1 cellular context compared by ENCODE assay signal in genomic region chr16:52408197-52408845, GRCh38.
A peak's percentile ranks its signal among the peaks of the same experiment; 100 is the strongest.
TF ChIP-seq lines count a peak whose summit lies in the region.

No MANE protein-coding gene starts in this region.

TF ChIP-seq in HepG2, 621 proteins besides CTCF, POLR2A, EP300 and RAD21 (continued from another document and continues in another):
- TF ChIP-seq AHDC1 (CRISPR knock-in tag; IDR thresholded peaks at IDR 0.05; ENCODE audit: borderline replicate concordance), result peak; percentile 99
- no peak for TF ChIP-seq ZNF616 (CRISPR knock-in tag; IDR thresholded peaks at IDR 0.05; ENCODE audit: low read depth)
- no peak; the same call in 1 of the 2 replicates for TF ChIP-seq IRF9 (CRISPR knock-in tag; IDR thresholded peaks at IDR 0.05; ENCODE audit: borderline replicate concordance)
- no peak for TF ChIP-seq NFYB (CRISPR knock-in tag; IDR thresholded peaks at IDR 0.05)
- no peak for TF ChIP-seq DZIP1 (CRISPR knock-in tag; IDR thresholded peaks at IDR 0.05)
- peak; percentile 89 for TF ChIP-seq ZBTB7B (CRISPR knock-in tag; IDR thresholded peaks at IDR 0.05)
- TF ChIP-seq TP53 (CRISPR knock-in tag; conservative IDR thresholded peaks at IDR 0.05), result no peak
- TF ChIP-seq E2F2 (CRISPR knock-in tag; IDR thresholded peaks at IDR 0.05; ENCODE audit: borderline replicate concordance), result no peak
- no peak for TF ChIP-seq BATF2 (CRISPR knock-in tag; IDR thresholded peaks at IDR 0.05)
- TF ChIP-seq GMEB2 (CRISPR knock-in tag; IDR thresholded peaks at IDR 0.05; ENCODE audit: low read depth), result no peak
- TF ChIP-seq ZNF224 (CRISPR knock-in tag; IDR thresholded peaks at IDR 0.05), result no peak
- TF ChIP-seq RXRA (CRISPR knock-in tag; IDR thresholded peaks at IDR 0.05), result no peak; the same call in 1 of the 2 replicates
- TF ChIP-seq ZNF30 (CRISPR knock-in tag; IDR thresholded peaks at IDR 0.05), result no peak
- TF ChIP-seq SSRP1 (CRISPR knock-in tag; IDR thresholded peaks at IDR 0.05), result no peak
- no peak for TF ChIP-seq MED13 (CRISPR knock-in tag; IDR thresholded peaks at IDR 0.05)
- TF ChIP-seq ZNF790 (CRISPR knock-in tag; IDR thresholded peaks at IDR 0.05; ENCODE audit: borderline replicate concordance), result no peak
- peak; percentile 96 for TF ChIP-seq MED1 (CRISPR knock-in tag; IDR thresholded peaks at IDR 0.05)
- TF ChIP-seq RFX5 (IDR thresholded peaks at IDR 0.05; ENCODE audit: low read depth, low read length), result no peak
- TF ChIP-seq MEF2D (CRISPR knock-in tag; IDR thresholded peaks at IDR 0.05), result peak; percentile 55
- TF ChIP-seq ZBTB10 (CRISPR knock-in tag; IDR thresholded peaks at IDR 0.05; ENCODE audit: borderline replicate concordance), result no peak
- TF ChIP-seq ISL2 (CRISPR knock-in tag; IDR thresholded peaks at IDR 0.05), result peak; percentile 96
- no peak for TF ChIP-seq ZNF101 (CRISPR knock-in tag; IDR thresholded peaks at IDR 0.05; ENCODE audit: borderline replicate concordance, low read depth)
- TF ChIP-seq PRPF4 (IDR thresholded peaks at IDR 0.05; ENCODE audit: low read depth, low read length, poor library complexity, severe bottlenecking), result no peak
- peak; percentile 76 for TF ChIP-seq ATF2 (CRISPR knock-in tag; IDR thresholded peaks at IDR 0.05)
- no peak for TF ChIP-seq HNRNPLL (IDR thresholded peaks at IDR 0.05; ENCODE audit: low read depth, low read length, poor library complexity, severe bottlenecking)
- TF ChIP-seq ZNF567 (CRISPR knock-in tag; IDR thresholded peaks at IDR 0.05; ENCODE audit: borderline replicate concordance), result 0 out of 2 replicates have a peak, but pooled peaks have one; percentile 31
- TF ChIP-seq MXD1 (CRISPR knock-in tag; IDR thresholded peaks at IDR 0.05), result no peak
- peak; percentile 71; the same call in 1 of the 2 replicates for TF ChIP-seq HBP1 (CRISPR knock-in tag; IDR thresholded peaks at IDR 0.05; ENCODE audit: low read depth)
- no peak for TF ChIP-seq PBX2 (CRISPR knock-in tag; IDR thresholded peaks at IDR 0.05)
- no peak for TF ChIP-seq ZNF20 (CRISPR knock-in tag; IDR thresholded peaks at IDR 0.05)
- no peak for TF ChIP-seq KDM5A (IDR thresholded peaks at IDR 0.05; ENCODE audit: borderline replicate concordance, low read length)
- no peak for TF ChIP-seq ZNF546 (CRISPR knock-in tag; conservative IDR thresholded peaks at IDR 0.05)
- peak; percentile 62 for TF ChIP-seq ZNF18 (CRISPR knock-in tag; IDR thresholded peaks at IDR 0.05; ENCODE audit: insufficient replicate concordance)
- peak; percentile 33; the same call in 1 of the 2 replicates for TF ChIP-seq ATF3 (CRISPR knock-in tag; IDR thresholded peaks at IDR 0.05)
